ENCODE assay signal across 28 cellular contexts in genomic region chr2:19098467-19099160, GRCh38.
"Had no signal": no experiment of that assay in that cellular context is flagged by ENCODE, and none has a peak within 500 bp of the region (broad histone marks: within the 10 kb centered on the region; RNA-seq: fewer than 3 reads in every experiment).

No MANE protein-coding gene starts in this region.

- ATAC-seq: foreskin keratinocyte; gastroesophageal sphincter; heart right ventricle; left cardiac atrium; left lung; mucosa of descending colon; natural killer cell treated with Interleukin-12 subunit alpha and Interleukin-12 subunit beta and Interleukin-15 and Interleukin-18, amount 100 ng/mL, for 72 hours; psoas muscle; right cardiac atrium; stimulated activated naive B cell treated with anti-CD40 and anti-IgM and Interleukin-4, amounts not matched to agents 10 μg/mL and 1 μg/mL and 100 μg/mL, for 72 hours; stimulated activated naive CD8-positive, alpha-beta T cell treated with anti-CD3 and anti-CD28 coated beads, Interleukin-15, amount 100 ng/mL, for 72 hours had no signal

- H3K36me3 ChIP-seq: esophagus muscularis mucosa, gastroesophageal sphincter, heart right ventricle, left lung, sigmoid colon, suprapubic skin, vagina had no signal

- H3K4me3 ChIP-seq: dorsolateral prefrontal cortex, esophagus muscularis mucosa, gastroesophageal sphincter, heart right ventricle, left lung, mucosa of descending colon, psoas muscle, sigmoid colon, suprapubic skin, vagina had no signal

- DNase-seq: dorsolateral prefrontal cortex; effector CD8-positive, alpha-beta T cell; endodermal cell; foreskin keratinocyte; heart right ventricle; hippocampal formation; left cardiac atrium; left lung; mesenchymal stem cell; mucosa of descending colon; naive B cell; psoas muscle; sigmoid colon; small intestine; stimulated activated CD4-positive, alpha-beta T cell treated with anti-CD3 and anti-CD28 coated beads, Interleukin-15, amount 100 ng/mL, for 24 hours; stimulated activated CD4-positive, alpha-beta T cell treated with anti-CD3 and anti-CD28 coated beads, Interleukin-2, amount 100 ng/mL, for 48 hours; stimulated activated naive B cell treated with anti-CD40 and anti-IgM and Interleukin-4, amounts not matched to agents 10 μg/mL and 1 μg/mL and 100 μg/mL, for 72 hours; stimulated activated naive CD8-positive, alpha-beta T cell treated with anti-CD3 and anti-CD28 coated beads, Interleukin-15, amount 100 ng/mL, for 72 hours; trophoblast cell had no signal

- FAIRE-seq: colon, islet of Langerhans, small intestine had no signal

- H3K9me3 ChIP-seq: esophagus muscularis mucosa, gastroesophageal sphincter, mucosa of descending colon, psoas muscle, sigmoid colon, suprapubic skin, vagina had no signal

- H3K4me1 ChIP-seq: foreskin keratinocyte, heart right ventricle, left lung, suprapubic skin, vagina had no signal

- H3K27ac ChIP-seq: dorsolateral prefrontal cortex, epithelial cell of prostate, esophagus muscularis mucosa, foreskin keratinocyte, gastroesophageal sphincter, heart right ventricle, left lung, psoas muscle, sigmoid colon, suprapubic skin, vagina had no signal

- H3K27me3 ChIP-seq: dorsolateral prefrontal cortex, esophagus muscularis mucosa, foreskin keratinocyte, gastroesophageal sphincter, heart right ventricle, left lung, sigmoid colon, suprapubic skin, vagina had no signal
